In the genomic region with DNA sequence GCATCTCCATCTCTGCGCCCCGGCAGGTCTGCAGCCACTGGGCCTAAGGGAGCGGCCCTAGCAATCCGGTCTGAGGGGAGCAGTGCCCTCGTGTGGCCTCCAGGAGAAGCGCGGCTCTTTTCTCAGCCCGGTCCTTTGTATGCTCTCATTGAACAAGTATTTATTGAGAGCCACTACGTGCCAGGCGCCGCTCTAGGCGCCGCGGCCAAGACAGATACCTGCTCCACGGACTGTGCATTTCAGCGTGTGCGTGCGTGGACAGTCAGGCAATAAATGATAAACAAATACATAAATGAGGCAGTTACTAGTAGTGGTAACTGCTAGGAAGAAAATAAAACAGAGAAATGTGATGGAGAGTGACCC, we compare ENCODE assay signal across 8 cellular contexts. TPM values are rescaled to one million over a fixed set of nuclear protein-coding genes. Genes with fewer than 3 reads are reported as not detected.
DNase-seq lines count a peak whose midpoint lies in the region; ATAC-seq and TF ChIP-seq lines count a peak whose summit lies in the region.

No MANE protein-coding gene starts in this region.

- H3K4me1 ChIP-seq in CD8-positive, alpha-beta T cell (ENCODE audit: insufficient read depth, low read length): peaks cover 9% of the 10 kb centered on the region

- H3K27ac ChIP-seq in CD8-positive, alpha-beta T cell (ENCODE audit: low read depth, low read length): no peak overlapping the region

- intact Hi-C loops in CD8-positive, alpha-beta T cell (cut with DNase I, micrococcal nuclease): loop anchor here (1.0 to 5.0 kb wide), 3 partner anchors 55 to 117 kb away; a partner anchor contains a TSS

- peak; percentile 77 for TF ChIP-seq CTCF in CD8-positive, alpha-beta T cell (IDR thresholded peaks at IDR 0.05)

- H3K4me3 Mint-ChIP-seq in CD8-positive, alpha-beta T cell: peak overlapping the region; percentile 64
- H3K4me3 Mint-ChIP-seq in memory B cell: peak overlapping the region; percentile 61

- peak; percentile 99 for ATAC-seq in CD8-positive, alpha-beta T cell
- ATAC-seq in GM19455 (IDR thresholded peaks at IDR 0.05; ENCODE audit: unreplicated experiment) (peak; percentile 89), HG03558 (IDR thresholded peaks at IDR 0.05; ENCODE audit: extremely low read depth, unreplicated experiment) (peak; percentile 85), memory B cell (ENCODE audit: low read depth) (peak; percentile 98)

- no peaks in the 10 kb centered on the region for H3K36me3 ChIP-seq in CD8-positive, alpha-beta T cell (ENCODE audit: insufficient read depth, low read length)

- H3K9me3 Mint-ChIP-seq in CD8-positive, alpha-beta T cell: no peaks in the 10 kb centered on the region
- no peaks in the 10 kb centered on the region for H3K9me3 Mint-ChIP-seq in memory B cell

- H3K9me3 ChIP-seq in CD8-positive, alpha-beta T cell (ENCODE audit: low read length): no peaks in the 10 kb centered on the region

- H3K36me3 Mint-ChIP-seq in CD8-positive, alpha-beta T cell: no peaks in the 10 kb centered on the region
- no peaks in the 10 kb centered on the region for H3K36me3 Mint-ChIP-seq in memory B cell

- H3K27ac Mint-ChIP-seq in CD8-positive, alpha-beta T cell: no peak overlapping the region
- H3K27ac Mint-ChIP-seq in memory B cell: no peak overlapping the region

- peaks cover 7% of the 10 kb centered on the region for H3K4me1 Mint-ChIP-seq in CD8-positive, alpha-beta T cell (ENCODE audit: low read depth)
- H3K4me1 Mint-ChIP-seq in memory B cell: peaks cover 9% of the 10 kb centered on the region

- no peaks in the 10 kb centered on the region for H3K27me3 ChIP-seq in CD8-positive, alpha-beta T cell (ENCODE audit: insufficient read depth, low read length)

- CTCF ChIA-PET in CD8-positive, alpha-beta T cell (lab: Charles Lee): interaction anchor here (0.6 to 2.3 kb wide), 5 partner anchors 12 to 365 kb away, joined by 3 to 10 read pairs (median 5); a partner anchor contains a TSS

- POLR2A ChIA-PET in CD8-positive, alpha-beta T cell (lab: Charles Lee): no interaction called here

- DNase-seq in CD8-positive, alpha-beta T cell: peak; percentile 55 to 78 (median 58)
- DNase-seq in NCI-H69 (lab: John Stamatoyannopoulos, UW): peak; percentile 86
- DNase-seq in activated CD4-positive, alpha-beta T cell treated with anti-CD3 and anti-CD28 coated beads, Interleukin-2, amount 50 U/mL, for 48 hours: peak; percentile 79 to 84
- peak; percentile 65 to 87 for DNase-seq in dermis microvascular lymphatic vessel endothelial cell (ENCODE audit: low read depth in 2 of 2)
- DNase-seq in memory B cell (ENCODE audit: low spot score in 2 of 2): peak; percentile 74 to 75
- DNase-seq in stimulated activated CD8-positive, alpha-beta memory T cell treated with anti-CD3 and anti-CD28 coated beads, Interleukin-15, amount 100 ng/mL, for 24 hours (ENCODE audit: low read depth): peak; percentile 41

- no peak overlapping the region for H3K4me3 ChIP-seq in CD8-positive, alpha-beta T cell (ENCODE audit: low read depth, low read length)

- peaks cover 11% of the 10 kb centered on the region for H3K27me3 Mint-ChIP-seq in CD8-positive, alpha-beta T cell (ENCODE audit: low read depth)
- H3K27me3 Mint-ChIP-seq in memory B cell: peaks cover 2% of the 10 kb centered on the region

RNA-seq across cellular contexts. Expression of a gene that starts 2.3 kb away (rescaled TPM):
- not detected for total RNA-seq in CD8-positive, alpha-beta T cell
- total RNA-seq in dermis microvascular lymphatic vessel endothelial cell: not detected in 2 replicates

RNA-seq across cellular contexts. Expression of a gene that starts 11.3 kb away (rescaled TPM):
- under 1 TPM; 0.30 to 0.50 TPM for total RNA-seq in CD8-positive, alpha-beta T cell
- 12.1 and 15.5 TPM in 2 replicates for total RNA-seq in dermis microvascular lymphatic vessel endothelial cell

RNA-seq across cellular contexts. Expression of a gene that starts 43.9 kb away (rescaled TPM):
- total RNA-seq in CD8-positive, alpha-beta T cell: 100 to 1,000 TPM; 209 to 212 TPM
- total RNA-seq in dermis microvascular lymphatic vessel endothelial cell: 44.7 and 59.3 TPM in 2 replicates

RNA-seq across cellular contexts. Expression of a gene that starts 54.8 kb away (rescaled TPM):
- 10 to 100 TPM; 28.4 to 30.5 TPM for total RNA-seq in CD8-positive, alpha-beta T cell
- total RNA-seq in dermis microvascular lymphatic vessel endothelial cell: 63.2 and 65.4 TPM in 2 replicates
